ENCODE assay signal across 14 cellular contexts in genomic region chr1:20725189-20726106, GRCh38. TPM values are rescaled to one million over a fixed set of nuclear protein-coding genes. Genes with fewer than 3 reads are reported as not detected.
DNase-seq lines count a peak whose midpoint lies in the region; ATAC-seq and TF ChIP-seq lines count a peak whose summit lies in the region.
"Had no signal": no experiment of that assay in that cellular context is flagged by ENCODE, and none has a peak within 500 bp of the region (broad histone marks: within the 10 kb centered on the region; RNA-seq: fewer than 3 reads in every experiment).

No MANE protein-coding gene starts in this region.

- no peak for TF ChIP-seq RAD21 in Ishikawa (IDR thresholded peaks at IDR 0.05; ENCODE audit: low read depth)

- peaks cover 3% of the 10 kb centered on the region; the same call in 1 of the 2 replicates for H4K20me1 ChIP-seq in Karpas-422 (ENCODE audit: insufficient read depth, low read depth, low read length)

- no peak for TF ChIP-seq EP300 in Ishikawa (IDR thresholded peaks at IDR 0.05; ENCODE audit: borderline replicate concordance)

- H3K4me2 ChIP-seq in Karpas-422 (ENCODE audit: low read depth, low read length, poor library complexity, severe bottlenecking), result no peak overlapping the region

- H3K4me3 ChIP-seq in Karpas-422 (ENCODE audit: low read length), result no peak overlapping the region
- H3K4me3 ChIP-seq: tibial nerve had no signal

- no peak overlapping the region for H3K9ac ChIP-seq in Karpas-422 (ENCODE audit: low read length)

- H3K9me2 ChIP-seq in Karpas-422 (replicated peaks; ENCODE audit: insufficient read depth, low read length), result no peaks in the 10 kb centered on the region

- H3K9me3 ChIP-seq in Karpas-422 (ENCODE audit: low read length), result no peaks in the 10 kb centered on the region
- H3K9me3 ChIP-seq: tibial nerve had no signal

- no peaks in the 10 kb centered on the region for H3K4me1 ChIP-seq in Karpas-422 (ENCODE audit: low read length)
- H3K4me1 ChIP-seq: tibial nerve had no signal

- H3K79me2 ChIP-seq in Karpas-422 (ENCODE audit: low read length), result no peaks in the 10 kb centered on the region

- no peak overlapping the region for H2AFZ ChIP-seq in Karpas-422 (ENCODE audit: low read length)

- no peak for ATAC-seq in GM18909 (IDR thresholded peaks at IDR 0.05; ENCODE audit: poor library complexity, unreplicated experiment)
- no peak for ATAC-seq in HG03565 (IDR thresholded peaks at IDR 0.05; ENCODE audit: unreplicated experiment)

- DNase-seq in CD1c-positive myeloid dendritic cell (ENCODE audit: extremely low spot score) (peak; percentile 18), amniotic epithelial cell (ENCODE audit: low read depth) (peak; percentile 50), kidney tubule cell (ENCODE audit: low spot score) (peak; percentile 89), Karpas-422 (no peak), NCI-H146 (lab: John Stamatoyannopoulos, UW) (no peak)
- DNase-seq: activated gamma-delta T cell; DMS 273 treated with DMSO at 0.1 percent for 48 hours; NCI-H1930; stimulated activated CD4-positive, alpha-beta T cell treated with anti-CD3 and anti-CD28 coated beads, Interleukin-15, amount 100 ng/mL, for 24 hours; T-helper 2 cell had no signal

- H3K36me3 ChIP-seq in Karpas-422 (ENCODE audit: insufficient read depth, low read length), result no peaks in the 10 kb centered on the region
- H3K36me3 ChIP-seq: tibial nerve had no signal

- no peaks in the 10 kb centered on the region for H3K27me3 ChIP-seq in Karpas-422 (ENCODE audit: low read length)

- H3K27ac ChIP-seq in Karpas-422 (ENCODE audit: low read length), result no peak overlapping the region
- H3K27ac ChIP-seq: tibial nerve had no signal

TF ChIP-seq in Ishikawa, 13 proteins besides CTCF, POLR2A, EP300 and RAD21:
- 0 out of 2 replicates have a peak, but pooled peaks have one; percentile 28 for TF ChIP-seq MAX (IDR thresholded peaks at IDR 0.05)
- TF ChIP-seq CREB1 (IDR thresholded peaks at IDR 0.05; ENCODE audit: low read depth), result no peak

RNA-seq across cellular contexts. Expression of gene SH2D5, which starts 7.1 kb away (rescaled TPM):
- total RNA-seq in Karpas-422 (2014; rRNA removed; shearing (Covaris generic); ENCODE audit: low replicate concordance), result 0.07 TPM in 1 of 2 replicates, not detected in the other
- total RNA-seq: tibial nerve had no signal

RNA-seq across cellular contexts. Expression of gene KIF17, which starts 7.6 kb away (rescaled TPM):
- not detected in 2 replicates for total RNA-seq in Karpas-422 (2014; rRNA removed; shearing (Covaris generic); ENCODE audit: low replicate concordance)

Comparison
In these comparisons a context has a peak if more than half of its experiments do, and no peak if none do; other contexts are left out.
1. DNase-seq: peak in CD1c-positive myeloid dendritic cell (single experiment), amniotic epithelial cell (single experiment) and kidney tubule cell (single experiment); none in Karpas-422 (single experiment) and NCI-H146 (single experiment).